ENCODE assay signal across 9 cellular contexts in genomic region chr7:117020605-117021002, GRCh38.
DNase-seq lines count a peak whose midpoint lies in the region; ATAC-seq and TF ChIP-seq lines count a peak whose summit lies in the region.
"Had no signal": no experiment of that assay in that cellular context is flagged by ENCODE, and none has a peak within 500 bp of the region (broad histone marks: within the 10 kb centered on the region; RNA-seq: fewer than 3 reads in every experiment).

No MANE protein-coding gene starts in this region.

- H2AFZ ChIP-seq in mesenchymal stem cell (ENCODE audit: low read depth, low read length), result no peak overlapping the region

- H3K23ac ChIP-seq in mesenchymal stem cell (ENCODE audit: low read length in 2 of 2), result no peak overlapping the region

- DNase-seq in NCI-H526 (lab: John Stamatoyannopoulos, UW) (peak; percentile 47 to 51), NCI-H526 treated with DMSO at 0.1 percent for 48 hours (lab: John Stamatoyannopoulos, UW) (no peak), caudate nucleus (lab: John Stamatoyannopoulos, UW) (no peak), mesenchymal stem cell (no peak), uterus (no peak), WERI-Rb-1 (no peak), cortex of kidney (lab: John Stamatoyannopoulos, UW) (no peak)
- DNase-seq: activated CD4-positive, alpha-beta T cell treated with anti-CD3 and anti-CD28 coated beads for 48 hours had no signal

- TF ChIP-seq CTCF in uterus (IDR thresholded peaks at IDR 0.05), result no peak
- no peak for TF ChIP-seq CTCF in WERI-Rb-1 (IDR thresholded peaks at IDR 0.05; ENCODE audit: low read depth, low read length)

- H3K4me3 ChIP-seq in mesenchymal stem cell (ENCODE audit: insufficient read depth in 1 of 2, low read depth in 1 of 2, low read length in 2 of 2) (peak overlapping the region in 1 of 2 experiments; percentile 73), uterus (peak overlapping the region; percentile 2 to 22), WERI-Rb-1 (ENCODE audit: low read depth, low read length) (no peak overlapping the region)

- no peak overlapping the region for H3K18ac ChIP-seq in mesenchymal stem cell (ENCODE audit: low read depth in 1 of 2, low read length in 2 of 2)

- intact Hi-C loops in uterus (cut with DNase I; ENCODE audit: low total_unique reads), result no loop called here

- H3K36me3 ChIP-seq in mesenchymal stem cell (ENCODE audit: control insufficient read depth in 1 of 2, insufficient read depth in 2 of 2, low read depth in 1 of 2, low read length in 2 of 2) (no peaks in the 10 kb centered on the region), uterus (no peaks in the 10 kb centered on the region), WERI-Rb-1 (no peaks in the 10 kb centered on the region)

- H2BK5ac ChIP-seq in mesenchymal stem cell (ENCODE audit: low read depth, low read length, poor library complexity, severe bottlenecking), result no peak overlapping the region

- H3K4me1 ChIP-seq in mesenchymal stem cell (ENCODE audit: control insufficient read depth, insufficient read depth, low read depth, low read length) (peaks cover 3% of the 10 kb centered on the region), uterus (no peaks in the 10 kb centered on the region)

- H2AK5ac ChIP-seq in mesenchymal stem cell (ENCODE audit: low read length, severe bottlenecking), result no peak overlapping the region

- H4K91ac ChIP-seq in mesenchymal stem cell (ENCODE audit: low read length), result no peak overlapping the region

- peak overlapping the region; percentile 7 for H3K27ac ChIP-seq in caudate nucleus (ENCODE audit: low read depth, low read length)
- peak overlapping the region; percentile 83 for H3K27ac ChIP-seq in mesenchymal stem cell (ENCODE audit: low read length, poor library complexity, severe bottlenecking)
- peak overlapping the region; percentile 54 to 58 for H3K27ac ChIP-seq in uterus
- H3K27ac ChIP-seq in WERI-Rb-1, result no peak overlapping the region

- H3K9me3 ChIP-seq in mesenchymal stem cell (ENCODE audit: control insufficient read depth, low read length), result no peaks in the 10 kb centered on the region
- no peaks in the 10 kb centered on the region for H3K9me3 ChIP-seq in uterus
- no peaks in the 10 kb centered on the region for H3K9me3 ChIP-seq in WERI-Rb-1 (ENCODE audit: severe bottlenecking)

- peak overlapping the region; percentile 88 for H3K9ac ChIP-seq in mesenchymal stem cell (ENCODE audit: low read length)

- WGBS in mesenchymal stem cell, result 33% methylated on average over 1 of the region's 1 CpG

- H3K4ac ChIP-seq in mesenchymal stem cell (ENCODE audit: low read depth in 1 of 2, low read length in 2 of 2), result no peak overlapping the region

- peak overlapping the region; percentile 84 for H3K4me2 ChIP-seq in mesenchymal stem cell (ENCODE audit: low read length, poor library complexity, severe bottlenecking)

- ATAC-seq in GM21723 (IDR thresholded peaks at IDR 0.05; ENCODE audit: unreplicated experiment), result no peak

- peaks cover 11% of the 10 kb centered on the region for H3K79me1 ChIP-seq in mesenchymal stem cell (replicated peaks; ENCODE audit: low read length, poor library complexity, severe bottlenecking)

- TF ChIP-seq POLR2A in uterus (IDR thresholded peaks at IDR 0.05), result no peak

- H2BK12ac ChIP-seq in mesenchymal stem cell (ENCODE audit: low read length in 2 of 2), result no peak overlapping the region

- H2BK15ac ChIP-seq in mesenchymal stem cell (ENCODE audit: low read depth, poor library complexity, severe bottlenecking), result no peak overlapping the region

- H3K14ac ChIP-seq in mesenchymal stem cell (ENCODE audit: low read length in 2 of 2), result no peak overlapping the region

- H3K27me3 ChIP-seq in mesenchymal stem cell (ENCODE audit: control insufficient read depth in 1 of 2, insufficient read depth in 1 of 2, low read length in 2 of 2) (no peaks in the 10 kb centered on the region), uterus (no peaks in the 10 kb centered on the region), WERI-Rb-1 (ENCODE audit: insufficient read depth, low read depth, severe bottlenecking) (peaks cover 64% of the 10 kb centered on the region)

- no peak overlapping the region for H2BK120ac ChIP-seq in mesenchymal stem cell (ENCODE audit: low read depth, low read length)

- no peak overlapping the region for H4K8ac ChIP-seq in mesenchymal stem cell (ENCODE audit: low read length)

Comparison
In these comparisons a context has a peak if more than half of its experiments do, and no peak if none do; other contexts are left out.
1. DNase-seq: peak in NCI-H526 (2 of 2); none in NCI-H526 treated with DMSO at 0.1 percent for 48 hours (single experiment), caudate nucleus (0 of 61), mesenchymal stem cell (single experiment), uterus (0 of 2), WERI-Rb-1 (single experiment) and cortex of kidney (single experiment).